ENCODE assay signal across 24 cellular contexts in genomic region chr1:98406346-98407088, GRCh38.
DNase-seq lines count a peak whose midpoint lies in the region; TF ChIP-seq lines count a peak whose summit lies in the region.
"Had no signal": no experiment of that assay in that cellular context is flagged by ENCODE, and none has a peak within 500 bp of the region (broad histone marks: within the 10 kb centered on the region; RNA-seq: fewer than 3 reads in every experiment).

No MANE protein-coding gene starts in this region.

- no peaks in the 10 kb centered on the region for H4K20me1 ChIP-seq in mammary epithelial cell (ENCODE audit: insufficient read depth, low read length)

- H3K4me1 ChIP-seq in mammary epithelial cell (ENCODE audit: insufficient read depth, low read length) (no peaks in the 10 kb centered on the region), breast epithelium (no peaks in the 10 kb centered on the region)
- H3K4me1 ChIP-seq: body of pancreas, esophagus muscularis mucosa, prostate gland, SJCRH30, uterus had no signal

- no peaks in the 10 kb centered on the region for H3K79me2 ChIP-seq in mammary epithelial cell (ENCODE audit: insufficient read depth, low read length)

- H3K27me3 Mint-ChIP-seq in chondrocyte (ENCODE audit: low read depth) = no peaks in the 10 kb centered on the region
- H3K27me3 Mint-ChIP-seq: IgD-negative memory B cell had no signal

- no peaks in the 10 kb centered on the region for H3K36me3 ChIP-seq in mammary epithelial cell (ENCODE audit: insufficient read depth, low read length)
- no peaks in the 10 kb centered on the region for H3K36me3 ChIP-seq in breast epithelium
- H3K36me3 ChIP-seq: esophagus muscularis mucosa, prostate gland, SJCRH30, uterus had no signal

- intact Hi-C loops in mammary epithelial cell (cut with micrococcal nuclease) = no loop called here
- intact Hi-C loops in breast epithelium (cut with DNase I; ENCODE audit: low total_unique reads) = no loop called here
- intact Hi-C loops in dorsolateral prefrontal cortex (cut with DNase I) = no loop called here

- BruUV-seq in mammary epithelial cell (replicated peaks; lab: Mats Ljungman, UMichigan) = TSS peak; percentile 77

- in situ Hi-C loops in mammary epithelial cell (cut with MboI; ENCODE audit: low sequenced_read_pairs in 2 of 2) = no loop called here

- CTCF ChIA-PET in mammary epithelial cell (lab: Charles Lee; ENCODE audit: low non-redundant PET) = no interaction called here

- WGBS in mammary epithelial cell (ENCODE audit: low coverage, missing lambda C conversion rate) = 100% methylated on average over 1 of the region's 1 CpG

- H3K4me1 Mint-ChIP-seq in chondrocyte (ENCODE audit: low read depth) = peaks cover 32% of the 10 kb centered on the region

- H3K9me3 ChIP-seq in mammary epithelial cell (replicated peaks; ENCODE audit: insufficient read depth, low read length) (no peaks in the 10 kb centered on the region), breast epithelium (no peaks in the 10 kb centered on the region)
- H3K9me3 ChIP-seq: body of pancreas, esophagus muscularis mucosa, prostate gland, SJCRH30, uterus had no signal

- dilution Hi-C loops in mammary epithelial cell (cut with HindIII; ENCODE audit: low sequenced_read_pairs) = no loop called here

- no peak overlapping the region for H3K4me2 ChIP-seq in mammary epithelial cell (ENCODE audit: insufficient read depth, low read depth, low read length)

- H3K36me3 Mint-ChIP-seq in chondrocyte (ENCODE audit: low read depth) = no peaks in the 10 kb centered on the region
- H3K36me3 Mint-ChIP-seq: activated naive CD8-positive, alpha-beta T cell treated with anti-CD3 and anti-CD28 coated beads, Interleukin-2, amount 10 ng/mL, durations not matched to agents 7 days and 5 days; CD14-positive monocyte had no signal

- TF ChIP-seq POLR2A in breast epithelium (IDR thresholded peaks at IDR 0.05) = no peak

- H3K4me3 ChIP-seq in mammary epithelial cell (replicated peaks in 1 of 3; ENCODE audit: insufficient read depth in 1 of 3, low read depth in 2 of 3, low read length in 3 of 3) (no peak overlapping the region), breast epithelium (no peak overlapping the region), dorsolateral prefrontal cortex (no peak overlapping the region)
- H3K4me3 ChIP-seq: body of pancreas, esophagus muscularis mucosa, prostate gland, SJCRH30, uterus had no signal

- no peak overlapping the region for H3K9ac ChIP-seq in mammary epithelial cell (ENCODE audit: insufficient read depth, low read length)

- TF ChIP-seq CTCF in mammary epithelial cell (conservative IDR thresholded peaks at IDR 0.05 in 1 of 2, IDR thresholded peaks at IDR 0.05 in 1 of 2; ENCODE audit: extremely low read depth in 1 of 2, insufficient read depth in 1 of 2, low read depth in 1 of 2, low read length in 2 of 2) = no peak
- TF ChIP-seq CTCF in breast epithelium (IDR thresholded peaks at IDR 0.05) = no peak
- TF ChIP-seq CTCF in chondrocyte (IDR thresholded peaks at IDR 0.05) = peak; percentile 48
- no peak for TF ChIP-seq CTCF in dorsolateral prefrontal cortex (IDR thresholded peaks at IDR 0.05 in 54 of 56, conservative IDR thresholded peaks at IDR 0.05 in 2 of 56; ENCODE audit: low read depth in 1 of 56, partially characterized antibody in 56 of 56)

- no peak overlapping the region for H3K27ac Mint-ChIP-seq in chondrocyte (ENCODE audit: unreplicated experiment)
- H3K27ac Mint-ChIP-seq: IgD-negative memory B cell had no signal

- H3K4me3 Mint-ChIP-seq in chondrocyte (ENCODE audit: unreplicated experiment) = no peak overlapping the region
- H3K4me3 Mint-ChIP-seq: CD14-positive monocyte, IgD-negative memory B cell had no signal

- H3K9me3 Mint-ChIP-seq in chondrocyte (ENCODE audit: low read depth) = no peaks in the 10 kb centered on the region
- H3K9me3 Mint-ChIP-seq: activated naive CD8-positive, alpha-beta T cell treated with anti-CD3 and anti-CD28 coated beads, Interleukin-2, amount 10 ng/mL, durations not matched to agents 7 days and 5 days; activated T-helper 2 cell treated with anti-CD3 and anti-CD28 coated beads, Interferon-gamma antibody, Interleukin-2, Interleukin-4, amounts not matched to agents 10 μg/mL and 5 μg/mL and 100 μg/mL, durations not matched to agents 14 hours and 24 hours and 36 hours; CD14-positive monocyte; nephron had no signal

- DNase-seq in mammary epithelial cell = no peak
- no peak for DNase-seq in breast epithelium (ENCODE audit: low spot score in 2 of 2)
- DNase-seq in NCI-H69 (lab: John Stamatoyannopoulos, UW) = peak; percentile 34
- no peak for DNase-seq in chondrocyte (ENCODE audit: low spot score)
- DNase-seq in SIG-M5 (lab: John Stamatoyannopoulos, UW) = no peak
- no peak for DNase-seq in dorsolateral prefrontal cortex
- no peak for DNase-seq in stimulated activated CD4-positive, alpha-beta T cell treated with anti-CD3 and anti-CD28 coated beads, Interleukin-12 subunit alpha, Interleukin-12 subunit beta, amount 100 ng/mL, for 4 hours
- no peak for DNase-seq in effector CD4-positive, alpha-beta T cell
- DNase-seq: activated CD4-positive, CD25-positive, alpha-beta regulatory T cell treated with anti-CD3 and anti-CD28 coated beads, Interleukin-2, amount 50 U/mL, for 72 hours; activated naive CD8-positive, alpha-beta T cell treated with anti-CD3 and anti-CD28 coated beads, Interleukin-2, amount 10 ng/mL, durations not matched to agents 7 days and 5 days; body of pancreas; dermis blood vessel endothelial cell; NCI-H1048; NCI-H2081 treated with DMSO at 0.1 percent for 48 hours; NCI-H526; SJCRH30; T1000; uterus had no signal

- peak overlapping the region; percentile 10 for H2AFZ ChIP-seq in mammary epithelial cell (ENCODE audit: low read depth, low read length)

- H3K27ac ChIP-seq in mammary epithelial cell (ENCODE audit: insufficient read depth, low read depth, low read length) (no peak overlapping the region), breast epithelium (no peak overlapping the region), dorsolateral prefrontal cortex (no peak overlapping the region)
- H3K27ac ChIP-seq: body of pancreas, esophagus muscularis mucosa, prostate gland, SJCRH30, uterus had no signal

- H3K27me3 ChIP-seq in mammary epithelial cell (ENCODE audit: insufficient read depth, low read length) (no peaks in the 10 kb centered on the region), breast epithelium (no peaks in the 10 kb centered on the region), dorsolateral prefrontal cortex (no peaks in the 10 kb centered on the region)
- H3K27me3 ChIP-seq: body of pancreas, esophagus muscularis mucosa, SJCRH30, uterus had no signal
